ENCODE assay signal across 8 cellular contexts in the genomic region with DNA sequence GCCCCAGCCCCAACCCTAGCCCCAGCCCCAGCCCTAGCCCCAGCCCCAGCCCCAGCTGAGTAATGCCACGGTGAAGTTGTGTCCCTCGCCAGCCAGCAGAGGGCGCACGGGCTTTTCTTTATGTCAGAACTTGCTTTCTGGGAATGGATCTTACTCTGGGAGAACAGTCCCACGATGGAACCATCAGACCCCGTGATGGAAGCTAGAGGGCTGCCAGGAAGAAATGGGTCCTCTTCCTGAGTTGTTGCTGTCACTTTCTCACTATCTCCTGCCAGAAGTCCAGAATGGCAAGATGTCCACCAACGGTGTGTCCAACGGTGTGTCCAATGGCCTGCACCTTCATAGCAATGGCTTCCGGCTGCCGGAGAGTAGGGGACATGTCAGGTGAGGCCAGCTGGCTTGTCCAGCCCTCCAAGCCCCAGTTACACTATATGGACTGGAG. TPM values are rescaled to one million over a fixed set of nuclear protein-coding genes. Genes with fewer than 3 reads are reported as not detected.
DNase-seq lines count a peak whose midpoint lies in the region; ATAC-seq and TF ChIP-seq lines count a peak whose summit lies in the region.

No MANE protein-coding gene starts in this region.

- POLR2A ChIA-PET in CD8-positive, alpha-beta memory T cell (lab: Charles Lee) = no interaction called here

- H3K9ac ChIP-seq in adipocyte (ENCODE audit: low read length) = no peak overlapping the region

- H3K27me3 ChIP-seq in CD8-positive, alpha-beta memory T cell (ENCODE audit: insufficient read depth, low read length, poor library complexity, severe bottlenecking) = no peaks in the 10 kb centered on the region
- H3K27me3 ChIP-seq in adipocyte (replicated peaks; ENCODE audit: control insufficient read depth, insufficient read depth, low read length) = no peaks in the 10 kb centered on the region
- H3K27me3 ChIP-seq in uterus = no peaks in the 10 kb centered on the region

- no peak for TF ChIP-seq POLR2A in uterus (IDR thresholded peaks at IDR 0.05)

- peak; percentile 24 to 75 (median 60) for DNase-seq in CD8-positive, alpha-beta memory T cell
- peak; percentile 74 for DNase-seq in HuH-7 (ENCODE audit: low spot score)
- DNase-seq in T-helper 1 cell = peak; percentile 28 to 63 (median 52)
- DNase-seq in adipocyte (ENCODE audit: low read depth) = peak; percentile 92
- peak; percentile 77 for DNase-seq in left cardiac atrium
- DNase-seq in pulmonary artery endothelial cell (ENCODE audit: low read depth, low spot score) = peak; percentile 8
- peak; percentile 63 to 75 for DNase-seq in uterus

- H3K4me3 ChIP-seq in CD8-positive, alpha-beta memory T cell (ENCODE audit: low read length) = no peak overlapping the region
- H3K4me3 ChIP-seq in adipocyte (ENCODE audit: low read length) (no peak overlapping the region), uterus (no peak overlapping the region)

- H3K27me3 Mint-ChIP-seq in CD8-positive, alpha-beta memory T cell = no peaks in the 10 kb centered on the region

- H3K27ac ChIP-seq in CD8-positive, alpha-beta memory T cell (ENCODE audit: low read depth, low read length) = no peak overlapping the region
- peak overlapping the region; percentile 20 to 84 for H3K27ac ChIP-seq in uterus

- no peak overlapping the region for H3K27ac Mint-ChIP-seq in CD8-positive, alpha-beta memory T cell

- H3K4me1 Mint-ChIP-seq in CD8-positive, alpha-beta memory T cell = peaks cover 0 to 6% (median 4%) of the 10 kb centered on the region in 3 donors

- peaks cover 4 to 87% (median 12%) of the 10 kb centered on the region in 3 donors for H3K36me3 Mint-ChIP-seq in CD8-positive, alpha-beta memory T cell

- CTCF ChIA-PET in CD8-positive, alpha-beta memory T cell (lab: Charles Lee) = interaction anchor here (0.6 to 13.6 kb wide), 40 partner anchors 8 to 373 kb away, joined by 3 to 283 read pairs (median 4); a partner anchor contains a TSS

- H3K4me3 Mint-ChIP-seq in CD8-positive, alpha-beta memory T cell = no peak overlapping the region

- intact Hi-C loops in left cardiac atrium (cut with DNase I) = loop anchor here in 1 of 2 donors (5.0 kb wide), 1 partner anchor 371 kb away; no protein-coding TSS in a partner anchor
- intact Hi-C loops in uterus (cut with DNase I; ENCODE audit: low total_unique reads) = no loop called here

- H3K9me3 ChIP-seq in CD8-positive, alpha-beta memory T cell (ENCODE audit: low read length) = no peaks in the 10 kb centered on the region
- H3K9me3 ChIP-seq in adipocyte (ENCODE audit: control insufficient read depth, low read length) = no peaks in the 10 kb centered on the region
- no peaks in the 10 kb centered on the region for H3K9me3 ChIP-seq in uterus

- ATAC-seq in left cardiac atrium (peak in 1 of 2 donors; percentile 6), GM21786 (IDR thresholded peaks at IDR 0.05; ENCODE audit: unreplicated experiment) (no peak)

- H3K4me1 ChIP-seq in CD8-positive, alpha-beta memory T cell (ENCODE audit: insufficient read depth, low read length) = no peaks in the 10 kb centered on the region
- H3K4me1 ChIP-seq in adipocyte (ENCODE audit: control insufficient read depth, insufficient read depth, low read length) (peaks cover 26% of the 10 kb centered on the region), uterus (peaks cover 4 to 12% of the 10 kb centered on the region in 2 donors)

- no peaks in the 10 kb centered on the region for H3K9me3 Mint-ChIP-seq in CD8-positive, alpha-beta memory T cell

- TF ChIP-seq CTCF in uterus (IDR thresholded peaks at IDR 0.05) = peak; percentile 57 to 68 (median 64)

- H3K36me3 ChIP-seq in CD8-positive, alpha-beta memory T cell (ENCODE audit: insufficient read depth, low read length) = peaks cover 22% of the 10 kb centered on the region
- H3K36me3 ChIP-seq in adipocyte (ENCODE audit: control insufficient read depth, insufficient read depth, low read length, severe bottlenecking) (peaks cover 49% of the 10 kb centered on the region), uterus (no peaks in the 10 kb centered on the region)

RNA-seq across cellular contexts. Expression of a gene that starts 25.2 kb away (rescaled TPM):
- total RNA-seq in CD8-positive, alpha-beta memory T cell = 10 to 100 TPM; 52.0 to 54.9 TPM
- polyA plus RNA-seq in CD8-positive, alpha-beta memory T cell = 65.2 TPM
- total RNA-seq in left cardiac atrium (10 to 100 TPM; 20.7 to 29.2 TPM), pulmonary artery endothelial cell (26.3 and 33.2 TPM in 2 replicates), uterus (10 to 100 TPM in 2 of 4 donors, 1 to 10 TPM in 2; 9.7 to 43.9 (median 18.6) TPM)

RNA-seq across cellular contexts. Expression of a gene that starts 45.0 kb away (rescaled TPM):
- 10 to 100 TPM; 21.9 to 24.2 TPM for total RNA-seq in CD8-positive, alpha-beta memory T cell
- 124 TPM for polyA plus RNA-seq in CD8-positive, alpha-beta memory T cell
- total RNA-seq in left cardiac atrium (1 to 10 TPM in 1 of 2 donors, under 1 TPM in 1; 0.81 to 2.4 TPM), pulmonary artery endothelial cell (under 0.01 and 0.78 TPM in 2 replicates), uterus (10 to 100 TPM in 1 of 4 donors, 1 to 10 TPM in 2, not detected in 1; 1.6 to 11.3 (median 4.8) TPM)

Comparison
In these comparisons a context has a peak if more than half of its experiments do, and no peak if none do; other contexts are left out.
1. DNase-seq: peak in every context shown above with its lines; median percentile 92 in adipocyte; 77 in left cardiac atrium; 74 in HuH-7; 69 in uterus; 60 in CD8-positive, alpha-beta memory T cell; 52 in T-helper 1 cell; 8 in pulmonary artery endothelial cell.